Comparison of ENCODE assay signal across 8 cellular contexts in the genomic region with DNA sequence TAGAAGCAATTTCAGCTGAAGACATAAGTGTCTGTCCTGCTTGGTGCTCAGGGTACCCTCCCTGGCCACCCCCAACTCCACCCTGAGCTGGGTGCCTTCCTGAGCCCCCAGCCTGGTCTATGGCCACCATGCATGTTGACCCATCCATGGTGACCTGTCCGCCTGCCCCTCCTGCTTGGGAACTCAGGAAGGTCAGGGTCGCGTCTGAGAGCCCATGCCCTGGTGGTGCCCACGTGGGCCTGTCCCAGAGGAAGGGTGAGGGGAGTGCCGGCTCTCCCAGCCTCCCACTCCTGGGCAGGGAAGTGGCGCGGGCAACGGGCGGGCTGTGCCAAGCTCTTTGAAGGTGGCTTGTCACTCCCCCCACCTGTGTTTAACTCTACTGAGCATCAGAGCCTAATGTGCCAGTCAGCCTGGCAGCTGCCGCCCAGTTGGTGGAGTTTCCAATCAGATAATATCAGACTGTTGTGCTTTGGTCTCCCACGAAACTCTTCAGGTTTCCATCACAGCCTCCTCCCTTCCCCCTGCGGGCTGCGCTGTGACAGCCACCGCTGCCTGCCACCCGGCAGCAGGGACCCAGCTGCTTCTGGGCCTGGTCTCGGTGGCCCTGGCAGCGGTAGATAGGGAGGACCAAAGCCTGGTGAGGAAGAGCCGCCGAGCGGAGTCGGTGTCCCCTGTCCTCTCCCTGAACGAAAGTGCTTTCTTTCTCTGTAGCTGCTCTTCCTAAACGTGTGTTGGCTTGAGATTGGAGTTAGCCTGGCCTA. TPM values are rescaled to one million over a fixed set of nuclear protein-coding genes. Genes with fewer than 3 reads are reported as not detected.
A peak's percentile ranks its signal among the peaks of the same experiment; 100 is the strongest.
DNase-seq lines count a peak whose midpoint lies in the region; ATAC-seq and TF ChIP-seq lines count a peak whose summit lies in the region.

No MANE protein-coding gene starts in this region.

- no peaks in the 10 kb centered on the region for H3K9me3 ChIP-seq in spleen

- peak; percentile 63 for DNase-seq in activated CD4-positive, alpha-beta T cell treated with anti-CD3 and anti-CD28 coated beads, Interleukin-2, amount 10 ng/mL, durations not matched to agents 7 days and 5 days
- DNase-seq in foreskin keratinocyte = no peak
- peak; percentile 86 for DNase-seq in spleen
- no peak for DNase-seq in DMS153 treated with DMSO at 0.1 percent for 48 hours (lab: John Stamatoyannopoulos, UW; ENCODE audit: unreplicated experiment)

- H3K9me3 Mint-ChIP-seq in activated CD4-positive, alpha-beta T cell treated with anti-CD3 and anti-CD28 coated beads, Interleukin-2, amount 10 ng/mL, durations not matched to agents 7 days and 5 days = no peaks in the 10 kb centered on the region

- peak overlapping the region; percentile 91 for H3K27ac Mint-ChIP-seq in activated CD4-positive, alpha-beta T cell treated with anti-CD3 and anti-CD28 coated beads, Interleukin-2, amount 10 ng/mL, durations not matched to agents 7 days and 5 days

- intact Hi-C loops in spleen (cut with DNase I; ENCODE audit: low total_unique reads) = no loop called here

- no peak for TF ChIP-seq POLR2A in spleen (IDR thresholded peaks at IDR 0.05)

- H3K4me3 ChIP-seq in spleen = peak overlapping the region in 5 of 8 donors; percentile 29 to 67 (median 49)

- POLR2A ChIA-PET in activated CD4-positive, alpha-beta T cell treated with anti-CD3 and anti-CD28 coated beads, Interleukin-2, amount 10 ng/mL, durations not matched to agents 7 days and 5 days (lab: Charles Lee) = no interaction called here

- CTCF ChIA-PET in activated CD4-positive, alpha-beta T cell treated with anti-CD3 and anti-CD28 coated beads, Interleukin-2, amount 10 ng/mL, durations not matched to agents 7 days and 5 days (lab: Charles Lee) = interaction anchor here (0.5 to 3.1 kb wide), 12 partner anchors 9 to 265 kb away, joined by 3 to 15 read pairs (median 4); no protein-coding TSS in a partner anchor

- peak overlapping the region; percentile 77 for H3K4me3 Mint-ChIP-seq in activated CD4-positive, alpha-beta T cell treated with anti-CD3 and anti-CD28 coated beads, Interleukin-2, amount 10 ng/mL, durations not matched to agents 7 days and 5 days

- H3K4me1 Mint-ChIP-seq in activated CD4-positive, alpha-beta T cell treated with anti-CD3 and anti-CD28 coated beads, Interleukin-2, amount 10 ng/mL, durations not matched to agents 7 days and 5 days = peaks cover 65% of the 10 kb centered on the region

- 29 to 42% (median 31%) methylated on average over 18 to 23 of the region's 23 CpGs for WGBS in spleen, 5 donors

- ATAC-seq in HG02642 (IDR thresholded peaks at IDR 0.05; ENCODE audit: poor library complexity, unreplicated experiment) (peak; percentile 11), foreskin keratinocyte (no peak), GM21367 (IDR thresholded peaks at IDR 0.05; ENCODE audit: unreplicated experiment) (no peak), GM21825 (IDR thresholded peaks at IDR 0.05; ENCODE audit: unreplicated experiment) (no peak), HG02973 (IDR thresholded peaks at IDR 0.05; ENCODE audit: unreplicated experiment) (no peak)

- no peaks in the 10 kb centered on the region for H3K27me3 Mint-ChIP-seq in activated CD4-positive, alpha-beta T cell treated with anti-CD3 and anti-CD28 coated beads, Interleukin-2, amount 10 ng/mL, durations not matched to agents 7 days and 5 days

- H3K27ac ChIP-seq in foreskin keratinocyte (peak overlapping the region; percentile 30), spleen (peak overlapping the region; percentile 79 to 98 (median 88))

- TF ChIP-seq CTCF in foreskin keratinocyte (conservative IDR thresholded peaks at IDR 0.05) (no peak), spleen (IDR thresholded peaks at IDR 0.05 in 8 of 11, conservative IDR thresholded peaks at IDR 0.05 in 3 of 11) (no peak)

- no peaks in the 10 kb centered on the region for H3K36me3 Mint-ChIP-seq in activated CD4-positive, alpha-beta T cell treated with anti-CD3 and anti-CD28 coated beads, Interleukin-2, amount 10 ng/mL, durations not matched to agents 7 days and 5 days (ENCODE audit: low read depth)

- no peaks in the 10 kb centered on the region for H3K27me3 ChIP-seq in foreskin keratinocyte
- no peaks in the 10 kb centered on the region for H3K27me3 ChIP-seq in spleen (replicated peaks in 1 of 7)

- H3K36me3 ChIP-seq in spleen = peaks cover 0 to 29% (median 0%) of the 10 kb centered on the region in 6 donors

- peaks cover 30% of the 10 kb centered on the region for H3K4me1 ChIP-seq in foreskin keratinocyte
- peaks cover 81 to 97% (median 91%) of the 10 kb centered on the region in 6 donors for H3K4me1 ChIP-seq in spleen

RNA-seq across cellular contexts. Expression of a gene that starts 4.8 kb away (rescaled TPM):
- total RNA-seq in activated CD4-positive, alpha-beta T cell treated with anti-CD3 and anti-CD28 coated beads, Interleukin-2, amount 10 ng/mL, durations not matched to agents 7 days and 5 days = 10 to 100 TPM; 69.3 to 78.2 TPM
- total RNA-seq in foreskin keratinocyte = 12.5 and 15.7 TPM in 2 replicates
- 8.3 and 10.8 TPM in 2 replicates for polyA plus RNA-seq in foreskin keratinocyte
- total RNA-seq in spleen = 100 to 1,000 TPM; 150 to 295 (median 265) TPM
- 100 to 1,000 TPM in 1 of 3 donors, 10 to 100 TPM in 2; 42.0 to 138 (median 43.5) TPM for polyA plus RNA-seq in spleen

RNA-seq across cellular contexts. Expression of a gene that starts 41.6 kb away (rescaled TPM):
- total RNA-seq in activated CD4-positive, alpha-beta T cell treated with anti-CD3 and anti-CD28 coated beads, Interleukin-2, amount 10 ng/mL, durations not matched to agents 7 days and 5 days = 10 to 100 TPM; 35.0 to 43.6 TPM
- total RNA-seq in foreskin keratinocyte (35.5 and 35.6 TPM in 2 replicates), spleen (10 to 100 TPM; 35.1 to 52.5 (median 50.4) TPM)
- polyA plus RNA-seq in foreskin keratinocyte (36.6 and 41.3 TPM in 2 replicates), spleen (10 to 100 TPM; 32.7 to 53.5 (median 33.2) TPM)

RNA-seq across cellular contexts. Expression of a gene that starts 45.9 kb away (rescaled TPM):
- 100 to 1,000 TPM; 264 to 266 TPM for total RNA-seq in activated CD4-positive, alpha-beta T cell treated with anti-CD3 and anti-CD28 coated beads, Interleukin-2, amount 10 ng/mL, durations not matched to agents 7 days and 5 days
- total RNA-seq in foreskin keratinocyte (173 and 176 TPM in 2 replicates), spleen (100 to 1,000 TPM; 260 to 348 (median 295) TPM)
- polyA plus RNA-seq in foreskin keratinocyte (129 and 130 TPM in 2 replicates), spleen (100 to 1,000 TPM; 175 to 224 (median 194) TPM)

Comparison
In these comparisons a context has a peak if more than half of its experiments do, and no peak if none do; other contexts are left out.
1. DNase-seq: peak in activated CD4-positive, alpha-beta T cell treated with anti-CD3 and anti-CD28 coated beads, Interleukin-2, amount 10 ng/mL, durations not matched to agents 7 days and 5 days (single experiment) and spleen (single experiment); none in foreskin keratinocyte (0 of 2) and DMS153 treated with DMSO at 0.1 percent for 48 hours (single experiment).